ENCODE assay signal across 7 cellular contexts in the genomic region with DNA sequence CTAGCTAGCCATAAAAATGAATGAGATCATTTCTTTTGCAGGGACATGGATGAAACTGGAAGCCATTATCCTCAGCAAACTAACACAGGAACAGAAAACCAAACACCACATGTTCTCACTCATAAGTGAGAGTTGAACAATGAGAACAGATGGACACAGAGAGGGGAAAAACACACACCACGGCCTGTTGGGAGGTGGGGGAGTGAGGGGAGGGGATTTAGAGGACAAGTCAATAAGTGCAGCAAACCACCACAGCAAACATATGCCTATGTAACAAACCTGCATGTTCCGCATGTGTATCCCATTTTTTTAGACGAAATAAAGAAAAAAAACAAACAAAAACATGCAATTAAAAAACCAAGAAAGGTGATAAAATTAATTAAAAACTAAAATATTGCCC.
DNase-seq lines count a peak whose midpoint lies in the region; FAIRE-seq and TF ChIP-seq lines count a peak whose summit lies in the region.
"Not testable (repeated sequence)": the region's sequence is repeated elsewhere in the genome, so short reads cannot be mapped to it uniquely, and the experiment has no call there.

No MANE protein-coding gene starts in this region.

- not testable (repeated sequence) for H3K27me3 Mint-ChIP-seq in neural progenitor cell (ENCODE audit: insufficient read depth, low read depth)

- H3K27ac Mint-ChIP-seq in neural progenitor cell = peak overlapping the region; percentile 15

- not testable (repeated sequence) for H3K4me1 ChIP-seq in neural progenitor cell

- not testable (repeated sequence) for H3F3A ChIP-seq in neural progenitor cell (ENCODE audit: low read depth)

- not testable (repeated sequence) for H3K79me2 ChIP-seq in neural progenitor cell (ENCODE audit: low read depth)

- H2AFZ ChIP-seq in neural progenitor cell (replicated peaks) = not testable (repeated sequence)

- DNase-seq in DMS 273 (lab: John Stamatoyannopoulos, UW; ENCODE audit: unreplicated experiment) = peak; percentile 79
- peak; percentile 39 for DNase-seq in NCI-H1694 treated with DMSO at 0.1 percent for 48 hours (lab: John Stamatoyannopoulos, UW)
- DNase-seq in NCI-H2171 treated with DMSO at 0.1 percent for 48 hours (lab: John Stamatoyannopoulos, UW) = peak; percentile 91
- DNase-seq in NCI-H69 (lab: John Stamatoyannopoulos, UW) = peak; percentile 54
- DNase-seq in NCI-H82 treated with DMSO at 0.1 percent for 48 hours (lab: John Stamatoyannopoulos, UW; ENCODE audit: unreplicated experiment) = peak; percentile 44
- not testable (repeated sequence) for DNase-seq in neural progenitor cell (ENCODE audit: low spot score)

- not testable (repeated sequence) for H3K9me3 ChIP-seq in neural progenitor cell (ENCODE audit: low read depth)

- not testable (repeated sequence) for H3K4me2 ChIP-seq in neural progenitor cell

- not testable (repeated sequence) for H3K27ac ChIP-seq in neural progenitor cell

- H3K36me3 ChIP-seq in neural progenitor cell = not testable (repeated sequence)

- not testable (repeated sequence) for H3K4me3 ChIP-seq in neural progenitor cell

- not testable (repeated sequence) for H3K4me1 Mint-ChIP-seq in neural progenitor cell

- not testable (repeated sequence) for H3K27me3 ChIP-seq in neural progenitor cell

- H3K9ac ChIP-seq in neural progenitor cell = not testable (repeated sequence)

- FAIRE-seq in endometrium (lab: Jason Lieb, UNC) = peak; percentile 94

- TF ChIP-seq CTCF in neural progenitor cell (IDR thresholded peaks at IDR 0.05) = not testable (repeated sequence)

- not testable (repeated sequence) for H3K36me3 Mint-ChIP-seq in neural progenitor cell

- not testable (repeated sequence) for H4K20me1 ChIP-seq in neural progenitor cell (ENCODE audit: low read depth)

- H3K9me3 Mint-ChIP-seq in neural progenitor cell = peaks cover 19% of the 10 kb centered on the region

- H3K4me3 Mint-ChIP-seq in neural progenitor cell = not testable (repeated sequence)
